ENCODE assay signal across 1 cellular context in genomic region chr12:124559182-124560017, GRCh38.
TF ChIP-seq lines count a peak whose summit lies in the region.

No MANE protein-coding gene starts in this region.

TF ChIP-seq in SK-N-SH treated with all-trans-retinoic acid at 6 μM for 48 hours, 23 proteins besides CTCF, POLR2A, EP300 and RAD21 (continued from another document):
- TF ChIP-seq TSHZ2 (CRISPR knock-in tag; IDR thresholded peaks at IDR 0.05) = no peak
- TF ChIP-seq GLIS3 (CRISPR knock-in tag; IDR thresholded peaks at IDR 0.05) = no peak
- TF ChIP-seq ZNF70 (CRISPR knock-in tag; IDR thresholded peaks at IDR 0.05) = no peak
- no peak for TF ChIP-seq ZNF8 (CRISPR knock-in tag; IDR thresholded peaks at IDR 0.05)
- TF ChIP-seq POU6F1 (CRISPR knock-in tag; IDR thresholded peaks at IDR 0.05; ENCODE audit: borderline replicate concordance, low read depth) = no peak
- TF ChIP-seq TCF4 (CRISPR knock-in tag; IDR thresholded peaks at IDR 0.05; ENCODE audit: borderline replicate concordance) = no peak
- no peak for TF ChIP-seq ZFP30 (CRISPR knock-in tag; IDR thresholded peaks at IDR 0.05)
- TF ChIP-seq SNAI2 (CRISPR knock-in tag; IDR thresholded peaks at IDR 0.05) = no peak
- TF ChIP-seq PATZ1 (CRISPR knock-in tag; IDR thresholded peaks at IDR 0.05; ENCODE audit: borderline replicate concordance) = no peak
- no peak for TF ChIP-seq ZNF565 (CRISPR knock-in tag; conservative IDR thresholded peaks at IDR 0.05; ENCODE audit: low read depth)
- TF ChIP-seq CSDC2 (CRISPR knock-in tag; IDR thresholded peaks at IDR 0.05) = no peak
- no peak for TF ChIP-seq RARB (CRISPR knock-in tag; IDR thresholded peaks at IDR 0.05)
- no peak for TF ChIP-seq OSR1 (CRISPR knock-in tag; IDR thresholded peaks at IDR 0.05)
- no peak for TF ChIP-seq ARNTL (CRISPR knock-in tag; IDR thresholded peaks at IDR 0.05; ENCODE audit: borderline replicate concordance, low read depth)
- TF ChIP-seq ZC3H10 (CRISPR knock-in tag; IDR thresholded peaks at IDR 0.05) = no peak
- no peak for TF ChIP-seq CREB5 (CRISPR knock-in tag; IDR thresholded peaks at IDR 0.05; ENCODE audit: low read depth)
- TF ChIP-seq ISL1 (CRISPR knock-in tag; IDR thresholded peaks at IDR 0.05) = no peak
- no peak for TF ChIP-seq TOX (CRISPR knock-in tag; IDR thresholded peaks at IDR 0.05; ENCODE audit: borderline replicate concordance)
